ENCODE assay signal across 13 cellular contexts in the genomic region with DNA sequence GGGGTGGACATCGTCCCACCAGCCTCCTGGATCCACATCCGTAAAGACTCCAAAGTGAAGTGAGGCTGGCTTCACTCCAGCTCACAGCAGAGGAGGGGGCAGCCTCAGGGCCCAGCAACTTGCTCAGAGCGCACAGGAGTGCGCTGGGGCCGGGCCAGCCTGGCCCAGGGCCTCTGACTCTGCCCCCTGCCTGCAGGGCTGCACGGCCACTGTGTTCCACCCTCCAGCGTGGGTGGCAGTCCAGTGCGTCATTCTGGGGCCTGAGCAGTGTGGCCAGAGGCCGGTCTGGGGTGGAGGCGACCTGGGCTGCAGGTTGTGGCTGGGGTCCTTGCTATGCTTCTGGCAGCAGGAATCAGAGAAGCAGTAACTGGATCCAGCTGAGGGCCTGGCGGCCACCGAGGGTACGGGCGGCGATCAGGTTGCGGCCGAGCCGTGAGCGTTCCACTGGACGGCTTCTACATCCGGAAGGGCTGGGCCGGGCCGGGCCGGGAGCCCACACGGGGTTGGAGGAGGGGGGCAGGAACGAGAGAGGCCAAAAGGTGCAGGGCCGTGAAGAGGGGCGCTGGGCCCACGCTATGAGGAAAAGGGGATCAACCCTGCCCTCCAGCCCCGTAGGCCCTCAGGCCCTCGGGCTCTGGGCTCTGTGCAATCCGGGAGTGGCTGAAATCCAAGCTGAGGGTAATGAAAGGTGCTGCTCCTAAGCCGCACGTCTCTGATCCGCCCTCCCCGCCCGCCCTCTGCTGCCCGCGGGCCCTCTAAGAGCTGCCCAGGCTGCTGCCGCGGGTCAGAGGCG. TPM values are rescaled to one million over a fixed set of nuclear protein-coding genes. Genes with fewer than 3 reads are reported as not detected.
DNase-seq lines count a peak whose midpoint lies in the region; ATAC-seq, FAIRE-seq and TF ChIP-seq lines count a peak whose summit lies in the region.
"Had no signal": no experiment of that assay in that cellular context is flagged by ENCODE, and none has a peak within 500 bp of the region (broad histone marks: within the 10 kb centered on the region; RNA-seq: fewer than 3 reads in every experiment).

A gene with protein sequence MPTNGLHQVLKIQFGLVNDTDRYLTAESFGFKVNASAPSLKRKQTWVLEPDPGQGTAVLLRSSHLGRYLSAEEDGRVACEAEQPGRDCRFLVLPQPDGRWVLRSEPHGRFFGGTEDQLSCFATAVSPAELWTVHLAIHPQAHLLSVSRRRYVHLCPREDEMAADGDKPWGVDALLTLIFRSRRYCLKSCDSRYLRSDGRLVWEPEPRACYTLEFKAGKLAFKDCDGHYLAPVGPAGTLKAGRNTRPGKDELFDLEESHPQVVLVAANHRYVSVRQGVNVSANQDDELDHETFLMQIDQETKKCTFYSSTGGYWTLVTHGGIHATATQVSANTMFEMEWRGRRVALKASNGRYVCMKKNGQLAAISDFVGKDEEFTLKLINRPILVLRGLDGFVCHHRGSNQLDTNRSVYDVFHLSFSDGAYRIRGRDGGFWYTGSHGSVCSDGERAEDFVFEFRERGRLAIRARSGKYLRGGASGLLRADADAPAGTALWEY (plus strand): TSS at position 787 of the 793 bp plus-strand sequence. CDS start 155 bp downstream, outside the sequence.

- TF ChIP-seq EP300 in GM12878 (IDR thresholded peaks at IDR 0.05; ENCODE audit: borderline replicate concordance in 1 of 2, control insufficient read depth in 1 of 2, low read depth in 2 of 2, low read length in 2 of 2): no peak

- no peak for ATAC-seq in GM12878
- peak in 3 of 4 donors; percentile 20 to 21 (median 21) for ATAC-seq in right lobe of liver

- H2AFZ ChIP-seq in GM12878 (ENCODE audit: control insufficient read depth, low read depth, low read length): no peak within 1 kb of the TSS

- H3K27me3 ChIP-seq in AG04450 (ENCODE audit: control insufficient read depth, insufficient read depth, low read length): peaks cover 11% of the 10 kb centered on the region
- no peaks in the 10 kb centered on the region for H3K27me3 ChIP-seq in GM12878 (replicated peaks in 1 of 2; ENCODE audit: control insufficient read depth in 2 of 2, insufficient read depth in 2 of 2, low read length in 1 of 2)
- H3K27me3 ChIP-seq in right lobe of liver: no peaks in the 10 kb centered on the region

- no peak for TF ChIP-seq RAD21 in GM12878 (IDR thresholded peaks at IDR 0.05; ENCODE audit: insufficient read depth, low read depth, low read length)

- RAD21 ChIA-PET in GM12878 (lab: Charles Lee; ENCODE audit: unreplicated experiment): no interaction called here

- DNase-seq in AG04450 (ENCODE audit: low read depth, low spot score): no peak
- peak; percentile 60 for DNase-seq in ELF-1 (ENCODE audit: low read depth, low spot score)
- DNase-seq in GM12878 (ENCODE audit: low read depth, low spot score): no peak
- DNase-seq in right lobe of liver: no peak
- no peak for DNase-seq in stimulated activated naive CD4-positive, alpha-beta T cell treated with Interleukin-2 at 50 U/mL for 16 hours (lab: John Stamatoyannopoulos, UW)
- DNase-seq in midbrain (lab: John Stamatoyannopoulos, UW): no peak
- no peak for DNase-seq in iPS-NIHi7 (ENCODE audit: extremely low spot score)
- no peak for DNase-seq in NCI-H345 treated with DMSO at 0.1 percent for 48 hours (lab: John Stamatoyannopoulos, UW; ENCODE audit: unreplicated experiment)
- DNase-seq: activated CD4-positive, alpha-beta T cell treated with anti-CD3 and anti-CD28 coated beads, Interleukin-2, amount 50 U/mL, for 1 hour; activated naive CD4-positive, alpha-beta T cell; CD4-positive, alpha-beta memory T cell; NCI-H524 treated with DMSO at 0.1 percent for 48 hours had no signal

- H4K20me1 ChIP-seq in GM12878 (ENCODE audit: control insufficient read depth, insufficient read depth): no peaks in the 10 kb centered on the region

- intact Hi-C loops in GM12878 (cut with micrococcal nuclease; ENCODE audit: unreplicated experiment): no loop called here
- intact Hi-C loops in right lobe of liver (cut with DNase I): no loop called here

- FAIRE-seq in GM12878 (lab: Jason Lieb, UNC): no peak
- FAIRE-seq: colon had no signal

- H3K4me2 ChIP-seq in GM12878 (ENCODE audit: control insufficient read depth, insufficient read depth): no peak within 1 kb of the TSS

- H3K27ac ChIP-seq in AG04450 (ENCODE audit: low read depth, low read length) (no peak within 1 kb of the TSS), GM12878 (ENCODE audit: control insufficient read depth, insufficient read depth) (no peak within 1 kb of the TSS), right lobe of liver (no peak within 1 kb of the TSS)

- H3K36me3 ChIP-seq in GM12878 (ENCODE audit: control insufficient read depth in 2 of 2, insufficient read depth in 2 of 2, low read length in 1 of 2) (no peaks in the 10 kb centered on the region), right lobe of liver (no peaks in the 10 kb centered on the region)

- POLR2A ChIA-PET in AG04450 (lab: Yijun Ruan, JAX): interaction anchor here (1.0 kb wide), 1 partner anchor 12 kb away, joined by 4 read pairs; no protein-coding TSS in a partner anchor
- POLR2A ChIA-PET in GM12878 (lab: Charles Lee): no interaction called here

- H3K4me1 ChIP-seq in GM12878 (ENCODE audit: control insufficient read depth, insufficient read depth, low read length): no peaks in the 10 kb centered on the region
- no peaks in the 10 kb centered on the region for H3K4me1 ChIP-seq in right lobe of liver

- in situ Hi-C loops in GM12878 (cut with MboI): no loop called here

- no peak within 1 kb of the TSS for H3K4me3 ChIP-seq in AG04450 (ENCODE audit: low read depth, low read length)
- H3K4me3 ChIP-seq in GM12878: no peak within 1 kb of the TSS
- no peak within 1 kb of the TSS for H3K4me3 ChIP-seq in right lobe of liver

- no TSS peak for BruUV-seq in GM12878 (replicated peaks; lab: Mats Ljungman, UMichigan)

- TF ChIP-seq POLR2A in GM12878 (IDR thresholded peaks at IDR 0.05; ENCODE audit: low read depth, low read length) (0 out of 2 replicates have a peak, but pooled peaks have one; percentile 4), right lobe of liver (IDR thresholded peaks at IDR 0.05) (no peak)

- TF ChIP-seq CTCF in AG04450 (IDR thresholded peaks at IDR 0.05; ENCODE audit: low read depth, low read length) (0 out of 2 replicates have a peak, but pooled peaks have one; percentile 26), GM12878 (IDR thresholded peaks at IDR 0.05 in 2 of 3, conservative IDR thresholded peaks at IDR 0.05 in 1 of 3; ENCODE audit: control insufficient read depth in 2 of 3, extremely low read depth in 1 of 3, insufficient read depth in 1 of 3, low read depth in 3 of 3, low read length in 3 of 3) (no peak), right lobe of liver (IDR thresholded peaks at IDR 0.05) (no peak)

- SMC1A ChIA-PET in GM12878 (lab: Charles Lee; ENCODE audit: uncharacterized antibody, unreplicated experiment): no interaction called here

- CTCF ChIA-PET in AG04450 (lab: Charles Lee) (interaction anchor here (0.5 kb wide), 1 partner anchor 59 kb away, joined by 3 read pairs; no protein-coding TSS in a partner anchor), GM12878 (lab: Yijun Ruan, JAX) (no interaction called here)

- H3K9ac ChIP-seq in GM12878 (ENCODE audit: control insufficient read depth, insufficient read depth, low read length): no peak within 1 kb of the TSS

- H3K9me3 ChIP-seq in AG04450 (ENCODE audit: control insufficient read depth, insufficient read depth, low read length): peaks cover 12% of the 10 kb centered on the region; the same call in 1 of the 2 replicates
- H3K9me3 ChIP-seq in GM12878 (replicated peaks; ENCODE audit: control insufficient read depth, insufficient read depth, low read length): no peaks in the 10 kb centered on the region
- no peaks in the 10 kb centered on the region for H3K9me3 ChIP-seq in right lobe of liver

- WGBS in GM12878 (ENCODE audit: insufficient coverage, insufficient replicate concordance, low lambda C conversion rate, missing lambda C conversion rate): 46% methylated on average over 12 of the region's 42 CpGs
- WGBS in right lobe of liver (ENCODE audit: insufficient coverage, low coverage, low lambda C conversion rate, missing lambda C conversion rate): 52% methylated on average over 5 of the region's 42 CpGs

- no peaks in the 10 kb centered on the region for H3K79me2 ChIP-seq in GM12878 (ENCODE audit: control insufficient read depth, insufficient read depth, low read length)

TF ChIP-seq in GM12878, 131 proteins besides CTCF, POLR2A, EP300 and RAD21 (continues in another document):
- TF ChIP-seq IKZF1 (conservative IDR thresholded peaks at IDR 0.05) (no peak), RCOR1 (conservative IDR thresholded peaks at IDR 0.05; ENCODE audit: low read depth, low read length) (no peak), YBX1 (IDR thresholded peaks at IDR 0.05) (no peak), ZNF217 (IDR thresholded peaks at IDR 0.05) (no peak), DPF2 (IDR thresholded peaks at IDR 0.05) (no peak)
- TF ChIP-seq, protein P1, sequence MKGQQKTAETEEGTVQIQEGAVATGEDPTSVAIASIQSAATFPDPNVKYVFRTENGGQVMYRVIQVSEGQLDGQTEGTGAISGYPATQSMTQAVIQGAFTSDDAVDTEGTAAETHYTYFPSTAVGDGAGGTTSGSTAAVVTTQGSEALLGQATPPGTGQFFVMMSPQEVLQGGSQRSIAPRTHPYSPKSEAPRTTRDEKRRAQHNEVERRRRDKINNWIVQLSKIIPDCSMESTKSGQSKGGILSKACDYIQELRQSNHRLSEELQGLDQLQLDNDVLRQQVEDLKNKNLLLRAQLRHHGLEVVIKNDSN (IDR thresholded peaks at IDR 0.05; ENCODE audit: borderline replicate concordance, extremely low read length, insufficient read depth, low read depth, low read length): no peak

RNA-seq across cellular contexts. Expression of the gene that starts here (rescaled TPM):
- 0.26 and 0.41 TPM in 2 replicates for polyA plus RNA-seq in AG04450 (2011; rRNA removed)
- polyA minus RNA-seq in AG04450 (2011; rRNA and poly(A)+ RNA removed): 1.0 TPM in 1 of 2 replicates, not detected in the other
- total RNA-seq in GM12878 (2013; cell fraction: nucleolus; rRNA removed): 19.6 and 21.4 TPM in 2 replicates
- 1.2 and 1.8 TPM in 2 replicates for total RNA-seq in GM12878 (2014; rRNA removed)
- total RNA-seq in GM12878 (2014; rRNA removed; fragmentation: Illumina TruSeq; extraction: Trizol): 0.14 and 0.58 TPM in 2 replicates
- total RNA-seq in GM12878 (2021): 2.1 and 2.7 TPM in 2 replicates
- not detected for polyA plus RNA-seq in GM12878 (2011; ENCODE audit: low read depth)
- polyA plus RNA-seq in GM12878 (2011; rRNA removed): 0.29 and 0.65 TPM in 2 replicates
- 0.69 and 1.0 TPM in 2 replicates for polyA plus RNA-seq in GM12878 (2011; cell fraction: cytosol; rRNA removed)
- 6.3 and 7.2 TPM in 2 replicates for polyA plus RNA-seq in GM12878 (2011; cell fraction: nucleus; rRNA removed)
- polyA plus RNA-seq in GM12878 (2012): 1.5 and 1.6 TPM in 2 replicates
- 0.19 and 0.24 TPM in 2 replicates for polyA plus RNA-seq in GM12878 (2014; fragmentation: Illumina TruSeq; extraction: Trizol)
- not detected for polyA plus RNA-seq in GM12878 (2014; fragmentation: Nextera tagmentation; extraction: Ambion mirVana)
- polyA plus RNA-seq in GM12878 (2014; rRNA removed): 1.9 and 2.0 TPM in 2 replicates
- under 1 TPM in 1 of 2 experiments, not detected in 1; 0.12 TPM for polyA plus RNA-seq in GM12878 (2016; fragmentation: Nextera tagmentation; extraction: Ambion mirVana)
- polyA minus RNA-seq in GM12878 (2011; rRNA and poly(A)+ RNA removed): 0.44 and 2.2 TPM in 2 replicates
- 0.80 and 1.0 TPM in 2 replicates for polyA minus RNA-seq in GM12878 (2011; cell fraction: cytosol; rRNA and poly(A)+ RNA removed)
- polyA minus RNA-seq in GM12878 (2011; cell fraction: nucleus; rRNA and poly(A)+ RNA removed): 3.7 and 4.2 TPM in 2 replicates
- under 1 TPM in 1 of 6 experiments, not detected in 5; 0.22 TPM for total RNA-seq in right lobe of liver

Comparison
In these comparisons a context has a peak if more than half of its experiments do, and no peak if none do; other contexts are left out.
1. Peak in ATAC-seq in right lobe of liver; RNA of the gene not detected or under 1 TPM.